Comparison of ENCODE assay signal across 11 cellular contexts in the genomic region with DNA sequence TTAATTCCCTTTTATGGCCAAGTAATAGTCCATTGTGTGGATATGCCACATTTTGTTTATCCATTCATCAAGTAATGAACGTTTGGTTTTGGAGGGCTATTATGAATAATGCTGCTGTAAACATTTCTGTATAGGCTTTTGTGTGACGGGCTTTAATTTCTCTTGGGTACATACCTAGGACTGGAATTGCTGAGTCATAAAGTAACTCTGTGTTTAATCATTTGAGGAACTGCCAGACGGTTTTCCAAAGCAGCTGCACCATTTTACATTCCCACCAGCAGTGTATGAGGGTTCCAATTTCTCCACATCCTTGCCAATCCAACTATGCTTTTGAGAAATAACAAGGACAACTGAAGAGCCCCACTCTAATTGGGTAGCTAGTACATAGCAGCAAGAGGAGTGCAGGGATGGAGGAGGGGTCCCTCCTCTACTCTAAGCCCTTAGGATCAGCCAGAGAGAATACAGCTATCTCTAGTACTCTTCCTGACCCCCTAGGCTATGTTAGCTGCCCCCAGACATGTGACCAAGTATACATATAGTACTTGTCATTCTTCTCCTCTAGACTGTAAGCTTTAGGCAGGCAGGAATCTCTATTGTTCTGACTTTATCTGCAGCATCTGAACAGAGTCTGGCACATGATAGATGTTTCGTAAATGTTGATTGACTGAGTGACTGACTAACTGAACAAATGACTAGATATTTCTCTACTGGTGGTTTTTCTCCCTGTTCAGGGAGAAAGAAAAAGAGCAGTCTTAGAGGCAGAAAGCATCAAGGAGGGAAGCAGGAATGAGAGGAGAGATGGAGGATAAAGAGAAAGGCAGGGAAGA. TPM values are rescaled to one million over a fixed set of nuclear protein-coding genes. Genes with fewer than 3 reads are reported as not detected.
DNase-seq lines count a peak whose midpoint lies in the region; ATAC-seq and TF ChIP-seq lines count a peak whose summit lies in the region.
"Had no signal": no experiment of that assay in that cellular context is flagged by ENCODE, and none has a peak within 500 bp of the region (broad histone marks: within the 10 kb centered on the region; RNA-seq: fewer than 3 reads in every experiment).

No MANE protein-coding gene starts in this region.

- no peak overlapping the region for H3K4me3 Mint-ChIP-seq in chondrocyte (ENCODE audit: unreplicated experiment)
- H3K4me3 Mint-ChIP-seq: T-helper 1 cell treated with Interleukin-12 subunit alpha and Interleukin-12 subunit beta and Interleukin-4 antibody, amounts not matched to agents 30 μg/mL and 1 μg/mL, for 36 hours had no signal

- TF ChIP-seq CTCF in chondrocyte (IDR thresholded peaks at IDR 0.05), result no peak

- no peak for ATAC-seq in GM21717 (IDR thresholded peaks at IDR 0.05; ENCODE audit: unreplicated experiment)
- ATAC-seq in Right ventricle myocardium inferior, result no peak
- ATAC-seq: stimulated activated effector memory CD8-positive, alpha-beta T cell treated with anti-CD3 and anti-CD28 coated beads, Interleukin-12 subunit alpha, Interleukin-12 subunit beta, amount 100 ng/mL, for 72 hours had no signal

- no peaks in the 10 kb centered on the region for H3K9me3 Mint-ChIP-seq in chondrocyte (ENCODE audit: low read depth)
- H3K9me3 Mint-ChIP-seq: stimulated activated effector memory CD8-positive, alpha-beta T cell treated with anti-CD3 and anti-CD28 coated beads, Interleukin-12 subunit alpha, Interleukin-12 subunit beta, amount 100 ng/mL, for 72 hours; T-helper 1 cell treated with Interleukin-12 subunit alpha and Interleukin-12 subunit beta and Interleukin-4 antibody, amounts not matched to agents 30 μg/mL and 1 μg/mL, for 36 hours had no signal

- H3K4me1 Mint-ChIP-seq in chondrocyte (ENCODE audit: low read depth), result peaks cover 49% of the 10 kb centered on the region

- H3K36me3 Mint-ChIP-seq in chondrocyte (ENCODE audit: low read depth), result no peaks in the 10 kb centered on the region

- intact Hi-C loops in Right ventricle myocardium inferior (cut with DNase I), result no loop called here

- no peaks in the 10 kb centered on the region for H3K27me3 Mint-ChIP-seq in chondrocyte (ENCODE audit: low read depth)

- DNase-seq in DMS53 treated with DMSO at 0.1 percent for 48 hours (lab: John Stamatoyannopoulos, UW; ENCODE audit: unreplicated experiment) (peak; percentile 60), MV-4-11 (lab: John Stamatoyannopoulos, UW) (peak; percentile 61), astrocyte of the hippocampus (ENCODE audit: low read depth, low spot score) (peak; percentile 82), myocyte (ENCODE audit: low read depth) (peak; percentile 88), chondrocyte (ENCODE audit: low spot score) (no peak), Right ventricle myocardium inferior (ENCODE audit: missing footprints) (no peak)
- no peak for DNase-seq in stimulated activated CD4-positive, alpha-beta T cell treated with anti-CD3 and anti-CD28 coated beads, Interleukin-2, amount 100 ng/mL, for 24 hours
- DNase-seq: activated gamma-delta T cell had no signal

- no peak overlapping the region for H3K27ac Mint-ChIP-seq in chondrocyte (ENCODE audit: unreplicated experiment)
- H3K27ac Mint-ChIP-seq: stimulated activated effector memory CD8-positive, alpha-beta T cell treated with anti-CD3 and anti-CD28 coated beads, Interleukin-12 subunit alpha, Interleukin-12 subunit beta, amount 100 ng/mL, for 72 hours; T-helper 1 cell treated with Interleukin-12 subunit alpha and Interleukin-12 subunit beta and Interleukin-4 antibody, amounts not matched to agents 30 μg/mL and 1 μg/mL, for 36 hours had no signal

RNA-seq across cellular contexts. Expression of a gene that starts 22.1 kb away (rescaled TPM):
- total RNA-seq in myocyte, result 274 and 347 TPM in 2 replicates
- 110 TPM for polyA plus RNA-seq in myocyte (2012)
- 150 to 218 TPM (median 153 TPM) in 3 replicates for total RNA-seq in chondrocyte
- 120 TPM for total RNA-seq in Right ventricle myocardium inferior

Comparison
In these comparisons a context has a peak if more than half of its experiments do, and no peak if none do; other contexts are left out.
1. DNase-seq: peak in DMS53 treated with DMSO at 0.1 percent for 48 hours (single experiment), MV-4-11 (single experiment), astrocyte of the hippocampus (single experiment) and myocyte (single experiment); none in chondrocyte (single experiment), stimulated activated CD4-positive, alpha-beta T cell treated with anti-CD3 and anti-CD28 coated beads, Interleukin-2, amount 100 ng/mL, for 24 hours (0 of 2) and Right ventricle myocardium inferior (single experiment).